In genomic region chr12:114013601-114014345, GRCh38 we compare ENCODE assay signal across 10 cellular contexts. TPM values are rescaled to one million over a fixed set of nuclear protein-coding genes. Genes with fewer than 3 reads are reported as not detected.
A peak's percentile ranks its signal among the peaks of the same experiment; 100 is the strongest.
DNase-seq lines count a peak whose midpoint lies in the region; TF ChIP-seq lines count a peak whose summit lies in the region.
"Had no signal": no experiment of that assay in that cellular context is flagged by ENCODE, and none has a peak within 500 bp of the region (broad histone marks: within the 10 kb centered on the region; RNA-seq: fewer than 3 reads in every experiment).

No MANE protein-coding gene starts in this region.

- TF ChIP-seq CTCF in GM12873 (IDR thresholded peaks at IDR 0.05; ENCODE audit: insufficient read depth, low read depth, low read length, missing control alignments): peak; percentile 36
- peak; percentile 37 for TF ChIP-seq CTCF in endothelial cell (IDR thresholded peaks at IDR 0.05; ENCODE audit: unreplicated experiment)
- TF ChIP-seq CTCF in testis (IDR thresholded peaks at IDR 0.05): no peak

- no peaks in the 10 kb centered on the region for H3K36me3 ChIP-seq in testis (ENCODE audit: low read depth, missing control alignments)
- H3K36me3 ChIP-seq: thoracic aorta had no signal

- H3K27ac Mint-ChIP-seq in endothelial cell (ENCODE audit: unreplicated experiment): no peak overlapping the region
- no peak overlapping the region for H3K27ac Mint-ChIP-seq in immature natural killer cell
- H3K27ac Mint-ChIP-seq: activated T-helper 17 cell treated with anti-CD3 and anti-CD28 coated beads, Interleukin-2, amount 50 U/mL, for 72 hours had no signal

- H3K4me3 ChIP-seq in testis: no peak overlapping the region
- H3K4me3 ChIP-seq: thoracic aorta had no signal

- in situ Hi-C loops in ACHN (cut with HindIII; ENCODE audit: low pct_ligation_motif_present, low pct_unique_long_range_greater_than_20kb, low sequenced_read_pairs): no loop called here

- no peaks in the 10 kb centered on the region for H3K4me1 ChIP-seq in testis

- DNase-seq in ACHN (peak; percentile 34), NCI-H526 (lab: John Stamatoyannopoulos, UW) (peak; percentile 12 to 73), endothelial cell (ENCODE audit: low spot score) (peak; percentile 41), immature natural killer cell (no peak), ureter (ENCODE audit: low spot score) (no peak), testis (no peak)
- DNase-seq in stimulated activated CD8-positive, alpha-beta memory T cell treated with anti-CD3 and anti-CD28 coated beads, Interleukin-4, amount 100 ng/mL, for 48 hours: no peak

- TF ChIP-seq POLR2A in testis (IDR thresholded peaks at IDR 0.05): no peak

- H3K27ac ChIP-seq in testis: no peak overlapping the region
- H3K27ac ChIP-seq: thoracic aorta had no signal

- no peaks in the 10 kb centered on the region for H3K9me3 ChIP-seq in testis
- H3K9me3 ChIP-seq: thoracic aorta had no signal

- no peaks in the 10 kb centered on the region for H3K36me3 Mint-ChIP-seq in endothelial cell (ENCODE audit: low read depth, unreplicated experiment)
- no peaks in the 10 kb centered on the region for H3K36me3 Mint-ChIP-seq in immature natural killer cell

- no peaks in the 10 kb centered on the region for H3K4me1 Mint-ChIP-seq in endothelial cell (ENCODE audit: unreplicated experiment)
- no peaks in the 10 kb centered on the region for H3K4me1 Mint-ChIP-seq in immature natural killer cell
- H3K4me1 Mint-ChIP-seq: activated T-helper 17 cell treated with anti-CD3 and anti-CD28 coated beads, Interleukin-2, amount 50 U/mL, for 72 hours had no signal

- WGBS in testis, 2 donors: 61 to 67% methylated on average over 6 of the region's 6 CpGs

- no peak overlapping the region for H3K4me3 Mint-ChIP-seq in endothelial cell (ENCODE audit: unreplicated experiment)
- H3K4me3 Mint-ChIP-seq in immature natural killer cell: no peak overlapping the region
- H3K4me3 Mint-ChIP-seq: activated T-helper 17 cell treated with anti-CD3 and anti-CD28 coated beads, Interleukin-2, amount 50 U/mL, for 72 hours had no signal

- H3K9me3 Mint-ChIP-seq in endothelial cell (ENCODE audit: unreplicated experiment) (no peaks in the 10 kb centered on the region), immature natural killer cell (no peaks in the 10 kb centered on the region)
- H3K9me3 Mint-ChIP-seq: activated T-helper 17 cell treated with anti-CD3 and anti-CD28 coated beads, Interleukin-2, amount 50 U/mL, for 72 hours had no signal

- intact Hi-C loops in testis (cut with DNase I; ENCODE audit: low total_unique reads): no loop called here

- H3K27me3 Mint-ChIP-seq in endothelial cell (ENCODE audit: unreplicated experiment) (peaks cover 2% of the 10 kb centered on the region), immature natural killer cell (ENCODE audit: low read depth in 3 of 3) (peaks cover 0 to 5% (median 3%) of the 10 kb centered on the region in 3 donors)

- H3K27me3 ChIP-seq in testis: no peaks in the 10 kb centered on the region

RNA-seq across cellular contexts. Expression of gene RBM19, which starts 47.6 kb away (rescaled TPM):
- total RNA-seq in endothelial cell (ENCODE audit: unreplicated experiment) (27.4 TPM), ureter (60.0 TPM), testis (10 to 100 TPM; 49.5 to 55.4 TPM)
- polyA plus RNA-seq in immature natural killer cell (10 to 100 TPM in 1 of 3 donors, 1 to 10 TPM in 1, under 1 TPM in 1; 0.27 to 16.7 (median 4.8) TPM), testis (ENCODE audit: insufficient read depth, low read depth, low replicate concordance) (28.9 TPM)

Comparison
In these comparisons a context has a peak if more than half of its experiments do, and no peak if none do; other contexts are left out.
1. DNase-seq: peak in ACHN (single experiment), NCI-H526 (2 of 2) and endothelial cell (single experiment); none in immature natural killer cell (0 of 3), ureter (single experiment), testis (single experiment) and stimulated activated CD8-positive, alpha-beta memory T cell treated with anti-CD3 and anti-CD28 coated beads, Interleukin-4, amount 100 ng/mL, for 48 hours (single experiment).
2. CTCF ChIP-seq: peak in GM12873 (single experiment) and endothelial cell (single experiment); none in testis (0 of 3).